In the genomic region with DNA sequence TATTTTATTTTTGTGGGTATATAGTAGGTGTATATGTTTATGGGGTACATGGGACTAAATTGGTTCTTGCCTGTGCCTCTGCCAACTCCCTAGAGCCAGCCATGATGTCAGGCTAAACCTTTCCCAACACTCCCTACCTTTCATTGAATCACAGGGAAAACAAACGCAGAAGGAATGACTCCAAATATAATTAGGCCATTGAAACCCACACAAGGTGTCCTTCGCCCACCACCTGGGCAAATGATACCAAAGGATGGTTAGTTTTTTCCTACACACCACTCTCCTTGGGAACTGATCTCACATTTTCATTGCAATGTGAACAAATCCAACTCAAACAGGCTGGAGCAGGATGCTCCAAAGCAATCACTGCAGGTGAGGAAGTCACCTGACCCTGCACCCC, we compare ENCODE assay signal across 12 cellular contexts.
"Had no signal": no experiment of that assay in that cellular context is flagged by ENCODE, and none has a peak within 500 bp of the region (broad histone marks: within the 10 kb centered on the region; RNA-seq: fewer than 3 reads in every experiment).

No MANE protein-coding gene starts in this region.

- H3K4me3 ChIP-seq: lower lobe of right lung, smooth muscle cell, tibial artery, vagina had no signal

- H3K27ac ChIP-seq: lower lobe of right lung had no signal

- H3K4me3 Mint-ChIP-seq: activated T-cell treated with anti-CD3 and anti-CD28 coated beads, Interleukin-2, amount 50 U/mL, for 72 hours; effector memory CD8-positive, alpha-beta T cell; naive B cell had no signal

- DNase-seq: activated naive CD4-positive, alpha-beta T cell treated with Interleukin-2 at 50 U/mL for 16 hours; activated T-cell treated with anti-CD3 and anti-CD28 coated beads, Interleukin-2, amount 50 U/mL, for 72 hours; effector memory CD8-positive, alpha-beta T cell; hypothalamus; lower lobe of right lung; naive B cell; posterior cingulate gyrus; right cardiac atrium; T-helper 2 cell; tibial artery had no signal

- H3K4me2 ChIP-seq: smooth muscle cell had no signal

- H3K27me3 ChIP-seq: tibial artery, vagina had no signal

- H3K9me3 ChIP-seq: lower lobe of right lung, tibial artery, vagina had no signal

- H3K27me3 Mint-ChIP-seq: effector memory CD8-positive, alpha-beta T cell; naive B cell had no signal

- H3K27ac Mint-ChIP-seq: activated T-cell treated with anti-CD3 and anti-CD28 coated beads, Interleukin-2, amount 50 U/mL, for 72 hours; effector memory CD8-positive, alpha-beta T cell; naive B cell had no signal

- H3K9me3 Mint-ChIP-seq: activated T-cell treated with anti-CD3 and anti-CD28 coated beads, Interleukin-2, amount 50 U/mL, for 72 hours; effector memory CD8-positive, alpha-beta T cell; naive B cell had no signal
